Comparison of ENCODE assay signal across 8 cellular contexts in the genomic region with DNA sequence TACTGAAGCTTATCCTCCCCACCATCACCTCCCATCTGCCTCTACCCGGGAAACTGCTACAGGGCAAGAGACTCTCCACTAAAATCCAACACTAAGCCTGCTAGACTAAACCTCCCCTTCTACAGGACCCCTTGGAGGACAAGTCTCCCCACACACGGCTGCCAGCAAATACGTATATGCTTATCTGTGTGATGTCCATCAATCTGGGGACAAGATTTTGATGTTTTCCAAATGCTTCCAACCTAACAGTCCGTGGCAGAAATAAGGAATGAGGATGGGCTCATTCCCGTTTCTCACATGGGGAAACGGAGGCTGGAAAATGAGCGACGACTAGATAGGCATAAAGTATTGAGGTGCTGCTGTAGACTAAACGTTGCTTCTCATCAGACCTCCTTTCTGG. TPM values are rescaled to one million over a fixed set of nuclear protein-coding genes. Genes with fewer than 3 reads are reported as not detected.
DNase-seq lines count a peak whose midpoint lies in the region; ATAC-seq and TF ChIP-seq lines count a peak whose summit lies in the region.

No MANE protein-coding gene starts in this region.

- H3K4me1 Mint-ChIP-seq in activated naive CD4-positive, alpha-beta T cell treated with anti-CD3 and anti-CD28 coated beads for 36 hours (ENCODE audit: low read depth), result peaks cover 61% of the 10 kb centered on the region
- peaks cover 62% of the 10 kb centered on the region for H3K4me1 Mint-ChIP-seq in activated naive CD8-positive, alpha-beta T cell (ENCODE audit: low read depth)

- peaks cover 23% of the 10 kb centered on the region for H3K36me3 Mint-ChIP-seq in activated naive CD4-positive, alpha-beta T cell treated with anti-CD3 and anti-CD28 coated beads for 36 hours (ENCODE audit: low read depth)
- H3K36me3 Mint-ChIP-seq in activated naive CD4-positive, alpha-beta T cell treated with anti-CD3 and anti-CD28 coated beads, Interleukin-2, amount 50 U/mL, for 72 hours, result peaks cover 26 to 27% of the 10 kb centered on the region in 2 donors
- H3K36me3 Mint-ChIP-seq in activated naive CD8-positive, alpha-beta T cell, result peaks cover 12% of the 10 kb centered on the region

- peak overlapping the region; percentile 53 for H3K27ac ChIP-seq in lower lobe of right lung
- H3K27ac ChIP-seq in transverse colon, result peak overlapping the region in 3 of 4 donors; percentile 71 to 76 (median 74)

- TF ChIP-seq CTCF in lower lobe of right lung (IDR thresholded peaks at IDR 0.05), result no peak
- TF ChIP-seq CTCF in transverse colon (IDR thresholded peaks at IDR 0.05), result no peak

- H3K27me3 ChIP-seq in lower lobe of right lung (ENCODE audit: low read depth), result peaks cover 20% of the 10 kb centered on the region
- peaks cover 12% of the 10 kb centered on the region for H3K27me3 ChIP-seq in transverse colon

- peaks cover 61% of the 10 kb centered on the region for H3K4me1 ChIP-seq in lower lobe of right lung
- peaks cover 8 to 77% (median 49%) of the 10 kb centered on the region in 4 donors for H3K4me1 ChIP-seq in transverse colon

- 81% methylated on average over 9 of the region's 9 CpGs; no CpG with 5 or more reads in 1 of the 2 donors for WGBS in transverse colon (ENCODE audit: low coverage in 1 of 2), 2 donors

- peaks cover 1% of the 10 kb centered on the region for H3K27me3 Mint-ChIP-seq in activated naive CD4-positive, alpha-beta T cell treated with anti-CD3 and anti-CD28 coated beads for 36 hours (ENCODE audit: low read depth)
- H3K27me3 Mint-ChIP-seq in activated naive CD8-positive, alpha-beta T cell, result no peaks in the 10 kb centered on the region

- H3K9me3 ChIP-seq in lower lobe of right lung, result no peaks in the 10 kb centered on the region
- no peaks in the 10 kb centered on the region for H3K9me3 ChIP-seq in transverse colon

- in situ Hi-C loops in transverse colon (cut with MboI; ENCODE audit: low pct_ligation_motif_present in 1 of 4, low pct_unique_long_range_greater_than_20kb in 1 of 4, low sequenced_read_pairs in 3 of 4), result no loop called here

- no peaks in the 10 kb centered on the region for H3K9me3 Mint-ChIP-seq in activated naive CD4-positive, alpha-beta T cell treated with anti-CD3 and anti-CD28 coated beads for 36 hours
- H3K9me3 Mint-ChIP-seq in activated naive CD4-positive, alpha-beta T cell treated with anti-CD3 and anti-CD28 coated beads, Interleukin-2, amount 50 U/mL, for 72 hours, result no peaks in the 10 kb centered on the region
- no peaks in the 10 kb centered on the region for H3K9me3 Mint-ChIP-seq in activated naive CD8-positive, alpha-beta T cell (ENCODE audit: low read depth)

- intact Hi-C loops in activated naive CD4-positive, alpha-beta T cell treated with anti-CD3 and anti-CD28 coated beads for 36 hours (cut with micrococcal nuclease), result loop anchor here (10.0 kb wide), 1 partner anchor 593 kb away; a partner anchor contains a TSS
- intact Hi-C loops in lower lobe of right lung (cut with DNase I) (no loop called here), transverse colon (cut with DNase I; ENCODE audit: low total_unique reads) (no loop called here)

- no peak for ATAC-seq in activated naive CD4-positive, alpha-beta T cell treated with anti-CD3 and anti-CD28 coated beads, Interleukin-2, amount 50 U/mL, for 72 hours
- ATAC-seq in lower lobe of right lung, result no peak
- ATAC-seq in HG03442 (IDR thresholded peaks at IDR 0.05; ENCODE audit: unreplicated experiment), result no peak

- peak overlapping the region; percentile 87 for H3K27ac Mint-ChIP-seq in activated naive CD4-positive, alpha-beta T cell treated with anti-CD3 and anti-CD28 coated beads for 36 hours
- H3K27ac Mint-ChIP-seq in activated naive CD4-positive, alpha-beta T cell treated with anti-CD3 and anti-CD28 coated beads, Interleukin-2, amount 50 U/mL, for 72 hours, result peak overlapping the region in 1 of 2 donors; percentile 91
- H3K27ac Mint-ChIP-seq in activated naive CD8-positive, alpha-beta T cell, result peak overlapping the region; percentile 85

- CTCF ChIA-PET in activated naive CD4-positive, alpha-beta T cell treated with anti-CD3 and anti-CD28 coated beads for 36 hours (lab: Charles Lee), result interaction anchor here (1.1 kb wide), 1 partner anchor 78 kb away, joined by 3 read pairs; no protein-coding TSS in a partner anchor

- H3K4me3 ChIP-seq in lower lobe of right lung, result peak overlapping the region; percentile 72
- H3K4me3 ChIP-seq in transverse colon, result peak overlapping the region in 2 of 4 donors; percentile 36 to 75

- TF ChIP-seq EP300 in transverse colon (IDR thresholded peaks at IDR 0.05; ENCODE audit: low read depth), result no peak

- no peak for TF ChIP-seq POLR2A in transverse colon (IDR thresholded peaks at IDR 0.05)

- H3K36me3 ChIP-seq in lower lobe of right lung (no peaks in the 10 kb centered on the region), transverse colon (no peaks in the 10 kb centered on the region)

- no peak for DNase-seq in activated naive CD4-positive, alpha-beta T cell treated with anti-CD3 and anti-CD28 coated beads for 36 hours
- DNase-seq in activated naive CD4-positive, alpha-beta T cell treated with anti-CD3 and anti-CD28 coated beads, Interleukin-2, amount 50 U/mL, for 72 hours (ENCODE audit: low spot score in 2 of 2), result no peak
- DNase-seq in lower lobe of right lung (no peak), transverse colon (no peak), SK-N-DZ (ENCODE audit: low spot score) (no peak)
- DNase-seq in stimulated activated CD4-positive, alpha-beta T cell treated with anti-CD3 and anti-CD28 coated beads, Interleukin-4, amount 100 ng/mL, for 24 hours, result no peak

- peak overlapping the region; percentile 87 for H3K4me3 Mint-ChIP-seq in activated naive CD4-positive, alpha-beta T cell treated with anti-CD3 and anti-CD28 coated beads for 36 hours
- H3K4me3 Mint-ChIP-seq in activated naive CD8-positive, alpha-beta T cell, result peak overlapping the region; percentile 92

RNA-seq across cellular contexts. Expression of a gene that starts 1.8 kb away (rescaled TPM):
- total RNA-seq in activated naive CD4-positive, alpha-beta T cell treated with anti-CD3 and anti-CD28 coated beads for 36 hours, result 1 to 10 TPM; 9.0 to 9.2 TPM
- 10 to 100 TPM in 1 of 2 donors, 1 to 10 TPM in 1; 8.8 to 15.8 TPM for total RNA-seq in activated naive CD4-positive, alpha-beta T cell treated with anti-CD3 and anti-CD28 coated beads, Interleukin-2, amount 50 U/mL, for 72 hours
- total RNA-seq in lower lobe of right lung, result 10.9 TPM
- 10 to 100 TPM in 3 of 4 donors, 1 to 10 TPM in 1; 9.6 to 86.0 (median 64.5) TPM for total RNA-seq in transverse colon
- 2.5 and 2.6 TPM in 2 replicates for polyA plus RNA-seq in SK-N-DZ (2014; cell fraction: cytosol; rRNA removed)
- 2.4 and 2.5 TPM in 2 replicates for polyA plus RNA-seq in SK-N-DZ (2014; cell fraction: nucleus; rRNA removed)
